1 cellular context compared by ENCODE assay signal in genomic region chr21:29340228-29340627, GRCh38.
TF ChIP-seq lines count a peak whose summit lies in the region.

No MANE protein-coding gene starts in this region.

TF ChIP-seq in HEK293, 187 proteins besides CTCF, POLR2A, EP300 and RAD21 (continued from another document):
- TF ChIP-seq ZNF488 (tag by site-specific recombination; IDR thresholded peaks at IDR 0.05) (no peak), ZNF624 (tag by site-specific recombination; IDR thresholded peaks at IDR 0.05) (no peak), ZNF398 (tag by site-specific recombination; IDR thresholded peaks at IDR 0.05) (peak; percentile 20; the same call in 1 of the 2 replicates), ZNF830 (tag by site-specific recombination; IDR thresholded peaks at IDR 0.05; ENCODE audit: low read depth) (no peak), SETDB1 (IDR thresholded peaks at IDR 0.05; ENCODE audit: insufficient read length, low read length) (no peak), WT1 (tag by site-specific recombination; IDR thresholded peaks at IDR 0.05) (peak; percentile 83), ZNF350 (tag by site-specific recombination; IDR thresholded peaks at IDR 0.05) (no peak), ZNF621 (tag by site-specific recombination; IDR thresholded peaks at IDR 0.05) (no peak), KLF16 (tag by site-specific recombination; IDR thresholded peaks at IDR 0.05) (no peak), OVOL3 (tag by site-specific recombination; IDR thresholded peaks at IDR 0.05) (no peak), ZNF416 (tag by site-specific recombination; IDR thresholded peaks at IDR 0.05) (no peak), ZNF776 (tag by site-specific recombination; IDR thresholded peaks at IDR 0.05; ENCODE audit: borderline replicate concordance) (no peak), ZNF423 (tag by site-specific recombination; IDR thresholded peaks at IDR 0.05) (no peak)
- TF ChIP-seq, protein P1, sequence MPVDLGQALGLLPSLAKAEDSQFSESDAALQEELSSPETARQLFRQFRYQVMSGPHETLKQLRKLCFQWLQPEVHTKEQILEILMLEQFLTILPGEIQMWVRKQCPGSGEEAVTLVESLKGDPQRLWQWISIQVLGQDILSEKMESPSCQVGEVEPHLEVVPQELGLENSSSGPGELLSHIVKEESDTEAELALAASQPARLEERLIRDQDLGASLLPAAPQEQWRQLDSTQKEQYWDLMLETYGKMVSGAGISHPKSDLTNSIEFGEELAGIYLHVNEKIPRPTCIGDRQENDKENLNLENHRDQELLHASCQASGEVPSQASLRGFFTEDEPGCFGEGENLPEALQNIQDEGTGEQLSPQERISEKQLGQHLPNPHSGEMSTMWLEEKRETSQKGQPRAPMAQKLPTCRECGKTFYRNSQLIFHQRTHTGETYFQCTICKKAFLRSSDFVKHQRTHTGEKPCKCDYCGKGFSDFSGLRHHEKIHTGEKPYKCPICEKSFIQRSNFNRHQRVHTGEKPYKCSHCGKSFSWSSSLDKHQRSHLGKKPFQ (tag by site-specific recombination; IDR thresholded peaks at IDR 0.05), result peak; percentile 14; the same call in 1 of the 2 replicates
- TF ChIP-seq, protein P2, sequence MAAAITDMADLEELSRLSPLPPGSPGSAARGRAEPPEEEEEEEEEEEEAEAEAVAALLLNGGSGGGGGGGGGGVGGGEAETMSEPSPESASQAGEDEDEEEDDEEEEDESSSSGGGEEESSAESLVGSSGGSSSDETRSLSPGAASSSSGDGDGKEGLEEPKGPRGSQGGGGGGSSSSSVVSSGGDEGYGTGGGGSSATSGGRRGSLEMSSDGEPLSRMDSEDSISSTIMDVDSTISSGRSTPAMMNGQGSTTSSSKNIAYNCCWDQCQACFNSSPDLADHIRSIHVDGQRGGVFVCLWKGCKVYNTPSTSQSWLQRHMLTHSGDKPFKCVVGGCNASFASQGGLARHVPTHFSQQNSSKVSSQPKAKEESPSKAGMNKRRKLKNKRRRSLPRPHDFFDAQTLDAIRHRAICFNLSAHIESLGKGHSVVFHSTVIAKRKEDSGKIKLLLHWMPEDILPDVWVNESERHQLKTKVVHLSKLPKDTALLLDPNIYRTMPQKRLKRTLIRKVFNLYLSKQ (tag by site-specific recombination; IDR thresholded peaks at IDR 0.05; ENCODE audit: borderline replicate concordance), result no peak
- TF ChIP-seq, protein P3, sequence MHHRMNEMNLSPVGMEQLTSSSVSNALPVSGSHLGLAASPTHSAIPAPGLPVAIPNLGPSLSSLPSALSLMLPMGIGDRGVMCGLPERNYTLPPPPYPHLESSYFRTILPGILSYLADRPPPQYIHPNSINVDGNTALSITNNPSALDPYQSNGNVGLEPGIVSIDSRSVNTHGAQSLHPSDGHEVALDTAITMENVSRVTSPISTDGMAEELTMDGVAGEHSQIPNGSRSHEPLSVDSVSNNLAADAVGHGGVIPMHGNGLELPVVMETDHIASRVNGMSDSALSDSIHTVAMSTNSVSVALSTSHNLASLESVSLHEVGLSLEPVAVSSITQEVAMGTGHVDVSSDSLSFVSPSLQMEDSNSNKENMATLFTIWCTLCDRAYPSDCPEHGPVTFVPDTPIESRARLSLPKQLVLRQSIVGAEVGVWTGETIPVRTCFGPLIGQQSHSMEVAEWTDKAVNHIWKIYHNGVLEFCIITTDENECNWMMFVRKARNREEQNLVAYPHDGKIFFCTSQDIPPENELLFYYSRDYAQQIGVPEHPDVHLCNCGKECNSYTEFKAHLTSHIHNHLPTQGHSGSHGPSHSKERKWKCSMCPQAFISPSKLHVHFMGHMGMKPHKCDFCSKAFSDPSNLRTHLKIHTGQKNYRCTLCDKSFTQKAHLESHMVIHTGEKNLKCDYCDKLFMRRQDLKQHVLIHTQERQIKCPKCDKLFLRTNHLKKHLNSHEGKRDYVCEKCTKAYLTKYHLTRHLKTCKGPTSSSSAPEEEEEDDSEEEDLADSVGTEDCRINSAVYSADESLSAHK (tag by site-specific recombination; IDR thresholded peaks at IDR 0.05), result no peak
